1 cellular context compared by ENCODE assay signal in the genomic region with DNA sequence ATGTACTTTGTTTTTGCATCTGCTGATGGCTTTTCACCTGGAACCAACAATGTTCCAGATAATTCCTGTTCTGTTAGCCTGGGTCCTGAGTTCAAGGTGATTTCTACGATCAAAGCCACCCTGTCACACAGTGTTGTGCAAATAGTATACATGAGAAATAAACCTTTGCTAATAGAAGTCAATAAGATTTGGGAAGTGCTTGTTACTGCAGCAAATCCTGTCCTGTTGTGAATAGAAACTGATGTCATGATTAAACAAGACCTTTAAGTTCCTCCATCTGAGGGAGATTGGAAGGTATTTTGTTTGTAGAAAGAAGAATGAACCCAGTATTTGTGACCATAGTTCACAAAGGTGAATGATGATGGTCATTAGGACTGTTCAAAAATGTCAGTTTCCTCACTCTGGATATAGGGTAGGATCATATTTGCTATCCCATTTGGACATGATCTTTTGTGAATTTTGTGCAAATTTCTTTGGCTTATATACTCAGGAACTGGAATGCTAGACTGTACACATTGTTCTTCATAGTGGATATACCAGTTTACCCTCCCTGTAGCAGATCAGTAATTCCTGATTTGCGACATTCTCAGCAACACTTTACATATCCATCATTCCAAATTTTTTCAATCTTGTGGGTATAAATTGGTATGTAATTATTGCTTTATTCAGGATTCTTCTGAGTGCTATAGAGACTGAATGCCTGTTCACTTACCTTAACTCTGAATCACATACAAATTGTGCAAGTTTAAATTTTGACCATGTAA.
TF ChIP-seq lines count a peak whose summit lies in the region.

No MANE protein-coding gene starts in this region.

TF ChIP-seq in IMR-90, 13 proteins besides CTCF, POLR2A, EP300 and RAD21 (continued from another document):
- TF ChIP-seq, protein P1, sequence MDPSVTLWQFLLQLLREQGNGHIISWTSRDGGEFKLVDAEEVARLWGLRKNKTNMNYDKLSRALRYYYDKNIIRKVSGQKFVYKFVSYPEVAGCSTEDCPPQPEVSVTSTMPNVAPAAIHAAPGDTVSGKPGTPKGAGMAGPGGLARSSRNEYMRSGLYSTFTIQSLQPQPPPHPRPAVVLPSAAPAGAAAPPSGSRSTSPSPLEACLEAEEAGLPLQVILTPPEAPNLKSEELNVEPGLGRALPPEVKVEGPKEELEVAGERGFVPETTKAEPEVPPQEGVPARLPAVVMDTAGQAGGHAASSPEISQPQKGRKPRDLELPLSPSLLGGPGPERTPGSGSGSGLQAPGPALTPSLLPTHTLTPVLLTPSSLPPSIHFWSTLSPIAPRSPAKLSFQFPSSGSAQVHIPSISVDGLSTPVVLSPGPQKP (IDR thresholded peaks at IDR 0.05; ENCODE audit: borderline replicate concordance, low read depth, low read length) = no peak
- TF ChIP-seq MXI1 (IDR thresholded peaks at IDR 0.05; ENCODE audit: borderline replicate concordance, low read depth, low read length) (no peak), MAFK (IDR thresholded peaks at IDR 0.05; ENCODE audit: low read depth, low read length) (no peak), NFE2L2 (IDR thresholded peaks at IDR 0.05; ENCODE audit: low read depth, low read length) (no peak), MAZ (IDR thresholded peaks at IDR 0.05; ENCODE audit: borderline replicate concordance, low read depth, low read length) (no peak), FOS (IDR thresholded peaks at IDR 0.05; ENCODE audit: low read depth, low read length) (no peak), RFX5 (IDR thresholded peaks at IDR 0.05; ENCODE audit: low read depth, low read length) (no peak), CEBPB (IDR thresholded peaks at IDR 0.05; ENCODE audit: low read depth, low read length) (no peak)
